In genomic region chr4:120049732-120050494, GRCh38 we compare ENCODE assay signal across 8 cellular contexts. TPM values are rescaled to one million over a fixed set of nuclear protein-coding genes. Genes with fewer than 3 reads are reported as not detected.
A peak's percentile ranks its signal among the peaks of the same experiment; 100 is the strongest.
DNase-seq lines count a peak whose midpoint lies in the region; ATAC-seq, FAIRE-seq and TF ChIP-seq lines count a peak whose summit lies in the region.

No MANE protein-coding gene starts in this region.

- H3K4me3 ChIP-seq in coronary artery = peak overlapping the region; percentile 53
- no peak overlapping the region for H3K4me3 ChIP-seq in HepG2 (replicated peaks in 1 of 3; ENCODE audit: insufficient read depth in 1 of 3, low read depth in 2 of 3, low read length in 3 of 3)

- no peak overlapping the region for H3K9ac ChIP-seq in HepG2 (ENCODE audit: insufficient read depth, low read depth, low read length)

- no peaks in the 10 kb centered on the region for H3K79me2 ChIP-seq in HepG2 (ENCODE audit: insufficient read depth, low read length)

- POLR2A ChIA-PET in HepG2 (lab: Yijun Ruan, JAX) = no interaction called here

- TF ChIP-seq POLR2A in HepG2 (IDR thresholded peaks at IDR 0.05; ENCODE audit: insufficient read depth in 1 of 2, low read depth in 2 of 2, low read length in 2 of 2) = no peak

- no peaks in the 10 kb centered on the region for H3K9me3 ChIP-seq in HepG2 (ENCODE audit: low read length)

- TF ChIP-seq CTCF in coronary artery (IDR thresholded peaks at IDR 0.05) (peak; percentile 68), HepG2 (CRISPR knock-in tag; IDR thresholded peaks at IDR 0.05) (peak; percentile 91)

- H3K36me3 ChIP-seq in HepG2 (replicated peaks in 1 of 2; ENCODE audit: control insufficient read depth in 1 of 2, insufficient read depth in 2 of 2, low read length in 2 of 2) = no peaks in the 10 kb centered on the region

- no TSS peak for BruUV-seq in HepG2 (replicated peaks; lab: Mats Ljungman, UMichigan)

- H2AFZ ChIP-seq in HepG2 (ENCODE audit: low read length) = no peak overlapping the region

- CTCF ChIA-PET in HepG2 (lab: Yijun Ruan, JAX; ENCODE audit: low intra/inter-chr PET ratio, low total read pairs) = interaction anchor here (1.4 to 1.9 kb wide), 4 partner anchors 420 to 1068 kb away, joined by 4 to 14 read pairs (median 8); partner anchors contain the start of gene PDE5A

- peak; percentile 79 for DNase-seq in AG20443 (ENCODE audit: low spot score)
- DNase-seq in NCI-H446 (lab: John Stamatoyannopoulos, UW) = peak; percentile 77 to 80
- DNase-seq in activated CD4-positive, alpha-beta T cell treated with anti-CD3 and anti-CD28 coated beads for 48 hours = peak; percentile 77
- peak; percentile 85 for DNase-seq in coronary artery (ENCODE audit: low spot score)
- DNase-seq in HepG2 (ENCODE audit: low spot score) = peak; percentile 62
- peak; percentile 67 to 77 for DNase-seq in stimulated activated CD4-positive, alpha-beta T cell treated with anti-CD3 and anti-CD28 coated beads, Interleukin-2, amount 100 ng/mL, for 48 hours

- TF ChIP-seq EP300 in HepG2 (IDR thresholded peaks at IDR 0.05; ENCODE audit: low read depth in 2 of 2, low read length in 2 of 2) (no peak), HepG2 (CRISPR knock-in tag; IDR thresholded peaks at IDR 0.05; ENCODE audit: borderline replicate concordance) (no peak)

- H4K20me1 ChIP-seq in HepG2 (ENCODE audit: insufficient read depth, low read length) = no peaks in the 10 kb centered on the region

- TF ChIP-seq RAD21 in HepG2 (CRISPR knock-in tag; IDR thresholded peaks at IDR 0.05) = peak; percentile 67

- FAIRE-seq in HepG2 (lab: Jason Lieb, UNC) = peak; percentile 80

- intact Hi-C loops in HepG2 (cut with micrococcal nuclease; ENCODE audit: unreplicated experiment) = loop anchor here (1.0 to 5.0 kb wide), 4 partner anchors 421 to 1067 kb away; a partner anchor contains a TSS

- H3K4me1 ChIP-seq in HepG2 (ENCODE audit: insufficient read depth, low read length) = no peaks in the 10 kb centered on the region

- peak overlapping the region; percentile 69 to 77 for H3K27ac ChIP-seq in coronary artery
- H3K27ac ChIP-seq in HepG2 (ENCODE audit: extremely low read length, insufficient read depth, low read length) = no peak overlapping the region

- ATAC-seq in GM18870 (IDR thresholded peaks at IDR 0.05; ENCODE audit: unreplicated experiment) (peak; percentile 93), HG03103 (IDR thresholded peaks at IDR 0.05; ENCODE audit: low read depth, unreplicated experiment) (peak; percentile 85), HepG2 (peak; percentile 99)

- in situ Hi-C loops in HepG2 (cut with HindIII; ENCODE audit: extremely low pct_ligation_motif_present, low pct_unique_long_range_greater_than_20kb) = loop anchor here (10.0 kb wide), 3 partner anchors 425 to 1065 kb away; partner anchors contain the start of gene PDE5A

- no peaks in the 10 kb centered on the region for H3K27me3 ChIP-seq in HepG2 (ENCODE audit: control insufficient read depth in 1 of 2, insufficient read depth in 2 of 2, low read length in 2 of 2)

- H3K4me2 ChIP-seq in HepG2 (ENCODE audit: low read depth, low read length) = peak overlapping the region; percentile 49

- 42% methylated on average over 11 of the region's 11 CpGs for WGBS in HepG2 (ENCODE audit: low lambda C conversion rate)

TF ChIP-seq in HepG2, 621 proteins besides CTCF, POLR2A, EP300 and RAD21:
- TF ChIP-seq PRDM10 (CRISPR knock-in tag; IDR thresholded peaks at IDR 0.05; ENCODE audit: low read depth) (no peak), ZFX (CRISPR knock-in tag; IDR thresholded peaks at IDR 0.05; ENCODE audit: low read depth) (peak; percentile 23; the same call in 1 of the 2 replicates), IRF2 (CRISPR knock-in tag; IDR thresholded peaks at IDR 0.05) (0 out of 2 replicates have a peak, but pooled peaks have one; percentile 22), XRCC5 (optimal IDR thresholded peaks at IDR 0.05; ENCODE audit: low read length) (peak; percentile 27), SMC3 (IDR thresholded peaks at IDR 0.05; ENCODE audit: low read length) (peak; percentile 84), STAG1 (CRISPR knock-in tag; IDR thresholded peaks at IDR 0.05) (peak; percentile 88), KMT2B (CRISPR knock-in tag; IDR thresholded peaks at IDR 0.05) (0 out of 2 replicates have a peak, but pooled peaks have one; percentile 27), ZNF501 (CRISPR knock-in tag; IDR thresholded peaks at IDR 0.05) (0 out of 2 replicates have a peak, but pooled peaks have one; percentile 40), TEAD3 (CRISPR knock-in tag; optimal IDR thresholded peaks at IDR 0.05; ENCODE audit: borderline replicate concordance) (peak; percentile 17), HNRNPL (IDR thresholded peaks at IDR 0.05; ENCODE audit: low read depth, low read length) (no peak), ZNF607 (CRISPR knock-in tag; IDR thresholded peaks at IDR 0.05; ENCODE audit: borderline replicate concordance) (0 out of 2 replicates have a peak, but pooled peaks have one; percentile 40), PRPF4 (IDR thresholded peaks at IDR 0.05; ENCODE audit: low read depth, low read length, poor library complexity, severe bottlenecking) (no peak), ZNF564 (CRISPR knock-in tag; IDR thresholded peaks at IDR 0.05) (no peak)
- TF ChIP-seq, protein P1, sequence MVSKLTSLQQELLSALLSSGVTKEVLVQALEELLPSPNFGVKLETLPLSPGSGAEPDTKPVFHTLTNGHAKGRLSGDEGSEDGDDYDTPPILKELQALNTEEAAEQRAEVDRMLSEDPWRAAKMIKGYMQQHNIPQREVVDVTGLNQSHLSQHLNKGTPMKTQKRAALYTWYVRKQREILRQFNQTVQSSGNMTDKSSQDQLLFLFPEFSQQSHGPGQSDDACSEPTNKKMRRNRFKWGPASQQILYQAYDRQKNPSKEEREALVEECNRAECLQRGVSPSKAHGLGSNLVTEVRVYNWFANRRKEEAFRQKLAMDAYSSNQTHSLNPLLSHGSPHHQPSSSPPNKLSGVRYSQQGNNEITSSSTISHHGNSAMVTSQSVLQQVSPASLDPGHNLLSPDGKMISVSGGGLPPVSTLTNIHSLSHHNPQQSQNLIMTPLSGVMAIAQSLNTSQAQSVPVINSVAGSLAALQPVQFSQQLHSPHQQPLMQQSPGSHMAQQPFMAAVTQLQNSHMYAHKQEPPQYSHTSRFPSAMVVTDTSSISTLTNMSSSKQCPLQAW (CRISPR knock-in tag; IDR thresholded peaks at IDR 0.05) = peak; percentile 40; the same call in 1 of the 2 replicates

RNA-seq across cellular contexts. Expression of gene MAD2L1, which starts 16.7 kb away (rescaled TPM):
- total RNA-seq in HepG2 (2016; rRNA removed; fragmentation: Illumina TruSeq; extraction: Trizol) = 109 and 134 TPM in 2 replicates
- 17.4 and 23.6 TPM in 2 replicates for total RNA-seq in HepG2 (2016; cell fraction: cytosol; rRNA removed; fragmentation: Illumina TruSeq; extraction: Trizol; ENCODE audit: low read depth)
- 104 and 124 TPM in 2 replicates for total RNA-seq in HepG2 (2016; cell fraction: insoluble cytoplasmic fraction; rRNA removed; fragmentation: Illumina TruSeq; extraction: Trizol)
- 31.3 and 38.3 TPM in 2 replicates for total RNA-seq in HepG2 (2016; cell fraction: membrane; rRNA removed; fragmentation: Illumina TruSeq; extraction: Trizol)
- 61.7 and 63.2 TPM in 2 replicates for total RNA-seq in HepG2 (2016; cell fraction: nucleus; rRNA removed; fragmentation: Illumina TruSeq; extraction: Trizol)
- 23.1 and 40.6 TPM in 2 replicates for polyA plus RNA-seq in HepG2 (2011; rRNA removed)
- 14.8 and 26.5 TPM in 2 replicates for polyA plus RNA-seq in HepG2 (2011; cell fraction: cytosol; rRNA removed)
- 6.5 and 10.0 TPM in 2 replicates for polyA plus RNA-seq in HepG2 (2011; cell fraction: nucleus; rRNA removed)
- 19.2 and 46.9 TPM in 2 replicates for polyA plus RNA-seq in HepG2 (2012)
- 22.2 and 23.6 TPM in 2 replicates for polyA plus RNA-seq in HepG2 (2016; cell fraction: cytosol; fragmentation: Illumina TruSeq; extraction: Trizol; ENCODE audit: low read depth)
- 112 and 141 TPM in 2 replicates for polyA plus RNA-seq in HepG2 (2016; cell fraction: insoluble cytoplasmic fraction; fragmentation: Illumina TruSeq; extraction: Trizol; ENCODE audit: low read depth)
- 29.3 and 30.7 TPM in 2 replicates for polyA plus RNA-seq in HepG2 (2016; cell fraction: membrane; fragmentation: Illumina TruSeq; extraction: Trizol; ENCODE audit: low read depth)
- polyA plus RNA-seq in HepG2 (2016; cell fraction: nucleus; fragmentation: Illumina TruSeq; extraction: Trizol; ENCODE audit: insufficient read depth, low read depth) = 70.5 and 91.6 TPM in 2 replicates
- polyA minus RNA-seq in HepG2 (2011; rRNA and poly(A)+ RNA removed; ENCODE audit: low replicate concordance) = 53.4 and 58.9 TPM in 2 replicates
- 12.6 and 17.7 TPM in 2 replicates for polyA minus RNA-seq in HepG2 (2011; cell fraction: cytosol; rRNA and poly(A)+ RNA removed)
- 16.3 and 27.9 TPM in 2 replicates for polyA minus RNA-seq in HepG2 (2011; cell fraction: nucleus; rRNA and poly(A)+ RNA removed)
